ENCODE assay signal across 9 cellular contexts in genomic region chr20:50194831-50195523, GRCh38. TPM values are rescaled to one million over a fixed set of nuclear protein-coding genes. Genes with fewer than 3 reads are reported as not detected.
DNase-seq lines count a peak whose midpoint lies in the region; ATAC-seq and TF ChIP-seq lines count a peak whose summit lies in the region.
"Had no signal": no experiment of that assay in that cellular context is flagged by ENCODE, and none has a peak within 500 bp of the region (broad histone marks: within the 10 kb centered on the region; RNA-seq: fewer than 3 reads in every experiment).

No MANE protein-coding gene starts in this region.

- BruUV-seq in OCI-LY7 (replicated peaks; lab: Mats Ljungman, UMichigan): no TSS peak

- no peaks in the 10 kb centered on the region for H3K27me3 ChIP-seq in ACC112 (ENCODE audit: insufficient read depth, low read length)
- H3K27me3 ChIP-seq in breast epithelium: no peaks in the 10 kb centered on the region
- H3K27me3 ChIP-seq in muscle layer of duodenum (ENCODE audit: low read depth, low read length): no peaks in the 10 kb centered on the region

- ATAC-seq in GM19467 (IDR thresholded peaks at IDR 0.05; ENCODE audit: unreplicated experiment): no peak

- DNase-seq in HCEC 1CT (peak; percentile 9), breast epithelium (ENCODE audit: low spot score in 2 of 2) (no peak), OCI-LY7 (ENCODE audit: low spot score) (no peak), epidermal melanocyte (ENCODE audit: insufficient read length, low spot score) (no peak), DMS153 treated with DMSO at 0.1 percent for 48 hours (lab: John Stamatoyannopoulos, UW; ENCODE audit: unreplicated experiment) (no peak)
- DNase-seq: GF-D8 had no signal

- H2AFZ ChIP-seq in ACC112 (ENCODE audit: low read length, unreplicated experiment): no peak overlapping the region
- no peak overlapping the region for H2AFZ ChIP-seq in OCI-LY7 (ENCODE audit: low read length)

- H3K36me3 ChIP-seq in ACC112 (ENCODE audit: insufficient read depth, low read length) (peaks cover 14% of the 10 kb centered on the region; the same call in 1 of the 2 replicates), breast epithelium (no peaks in the 10 kb centered on the region), muscle layer of duodenum (ENCODE audit: control insufficient read depth in 1 of 2, insufficient read depth in 2 of 2, low read length in 2 of 2) (peaks cover 17 to 26% of the 10 kb centered on the region in 2 donors), OCI-LY7 (ENCODE audit: insufficient read depth, low read length) (no peaks in the 10 kb centered on the region)

- no peak for TF ChIP-seq POLR2A in breast epithelium (IDR thresholded peaks at IDR 0.05)

- no peak overlapping the region for H3K4me2 ChIP-seq in OCI-LY7 (ENCODE audit: low read length)

- CTCF ChIA-PET in OCI-LY7 (lab: Charles Lee; ENCODE audit: unreplicated experiment): no interaction called here

- H3K4me1 ChIP-seq in ACC112 (ENCODE audit: control insufficient read depth, insufficient read depth, low read length, unreplicated experiment) (peaks cover 14% of the 10 kb centered on the region), breast epithelium (peaks cover 0 to 8% of the 10 kb centered on the region in 2 donors), muscle layer of duodenum (ENCODE audit: control insufficient read depth in 1 of 2, insufficient read depth in 2 of 2, low read length in 2 of 2) (peaks cover 8 to 14% of the 10 kb centered on the region in 2 donors), OCI-LY7 (ENCODE audit: insufficient read depth, low read length, poor library complexity, severe bottlenecking) (peaks cover 13% of the 10 kb centered on the region)

- no peak for TF ChIP-seq CTCF in breast epithelium (IDR thresholded peaks at IDR 0.05)
- no peak for TF ChIP-seq CTCF in OCI-LY7 (conservative IDR thresholded peaks at IDR 0.05; ENCODE audit: low read length)

- H3K27ac ChIP-seq in ACC112 (ENCODE audit: low read depth, low read length) (peak overlapping the region; percentile 83), breast epithelium (peak overlapping the region; percentile 94 to 99), muscle layer of duodenum (ENCODE audit: low read length) (peak overlapping the region; percentile 94), OCI-LY7 (ENCODE audit: low read depth, low read length, poor library complexity, severe bottlenecking) (no peak overlapping the region)

- peak overlapping the region; percentile 86 for H3K4me3 ChIP-seq in ACC112 (ENCODE audit: low read depth, low read length)
- H3K4me3 ChIP-seq in breast epithelium: peak overlapping the region; percentile 87 to 95 (median 89)
- H3K4me3 ChIP-seq in muscle layer of duodenum (ENCODE audit: low read depth in 1 of 2, low read length in 2 of 2): peak overlapping the region; percentile 71 to 89
- no peak overlapping the region for H3K4me3 ChIP-seq in OCI-LY7 (ENCODE audit: low read depth, low read length, poor library complexity, severe bottlenecking)

- intact Hi-C loops in breast epithelium (cut with DNase I; ENCODE audit: low total_unique reads): no loop called here
- intact Hi-C loops in OCI-LY7 (cut with micrococcal nuclease; ENCODE audit: unreplicated experiment): loop anchor here (5.0 kb wide), 3 partner anchors 92 to 537 kb away; partner anchors contain the start of gene PARD6B

- POLR2A ChIA-PET in OCI-LY7 (lab: Charles Lee): interaction anchor here (0.6 kb wide), 1 partner anchor 273 kb away, joined by 3 read pairs; no protein-coding TSS in a partner anchor

- H3K79me2 ChIP-seq in ACC112 (ENCODE audit: control insufficient read depth, insufficient read depth, low read length, unreplicated experiment) (peaks cover 38% of the 10 kb centered on the region), OCI-LY7 (ENCODE audit: insufficient read depth, low read depth, low read length) (peaks cover 17% of the 10 kb centered on the region)

- H4K20me1 ChIP-seq in OCI-LY7 (ENCODE audit: insufficient read depth, low read length): no peaks in the 10 kb centered on the region

- H3K9me2 ChIP-seq in OCI-LY7 (ENCODE audit: insufficient read depth, low read length): no peaks in the 10 kb centered on the region

- no peaks in the 10 kb centered on the region for H3K9me3 ChIP-seq in breast epithelium
- H3K9me3 ChIP-seq in muscle layer of duodenum (ENCODE audit: control insufficient read depth in 1 of 2, low read length in 2 of 2): peaks cover 0 to 7% of the 10 kb centered on the region in 2 donors
- H3K9me3 ChIP-seq in OCI-LY7 (ENCODE audit: low read length): 0 out of 2 replicates have a peak, but pooled peaks cover 4% of the 10 kb centered on the region

RNA-seq across cellular contexts. Expression of gene CEBPB, which starts 4.3 kb away (rescaled TPM):
- total RNA-seq in breast epithelium (100 to 1,000 TPM; 137 to 177 (median 149) TPM), OCI-LY7 (2022) (48.2 and 48.4 TPM in 2 replicates)
- 31.0 and 47.6 TPM in 2 replicates for total RNA-seq in OCI-LY7 (2014; rRNA removed; shearing (Covaris generic))

RNA-seq across cellular contexts. Expression of gene PEDS1, which starts 41.5 kb away (rescaled TPM):
- total RNA-seq in breast epithelium (10 to 100 TPM; 12.9 to 29.4 (median 18.0) TPM), OCI-LY7 (2022) (19.5 and 22.0 TPM in 2 replicates)
- 12.0 and 25.9 TPM in 2 replicates for total RNA-seq in OCI-LY7 (2014; rRNA removed; shearing (Covaris generic))
